ENCODE assay signal across 9 cellular contexts in the genomic region with DNA sequence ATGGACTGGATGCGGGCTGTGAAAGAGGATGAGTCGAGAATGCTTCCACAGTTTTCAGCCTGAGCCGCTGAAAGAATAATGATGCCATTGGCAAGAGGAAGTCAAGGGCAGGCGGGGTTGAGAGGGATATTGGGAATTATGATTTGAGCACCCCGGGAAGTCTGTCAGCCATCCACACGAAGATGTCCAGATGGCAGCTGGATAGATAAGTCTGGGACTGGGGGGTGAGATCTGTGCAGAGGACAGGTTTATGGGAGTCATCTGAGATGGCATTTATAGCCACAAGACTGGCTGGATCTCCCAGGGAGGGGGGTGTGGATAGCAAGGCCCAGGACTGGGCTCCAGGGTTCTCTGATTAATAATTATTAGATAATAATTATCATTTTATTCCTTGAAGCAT. TPM values are rescaled to one million over a fixed set of nuclear protein-coding genes. Genes with fewer than 3 reads are reported as not detected.
DNase-seq lines count a peak whose midpoint lies in the region; ATAC-seq and TF ChIP-seq lines count a peak whose summit lies in the region.
"Had no signal": no experiment of that assay in that cellular context is flagged by ENCODE, and none has a peak within 500 bp of the region (broad histone marks: within the 10 kb centered on the region; RNA-seq: fewer than 3 reads in every experiment).

No MANE protein-coding gene starts in this region.

- intact Hi-C loops in ascending aorta (cut with DNase I), result loop anchor here (1.0 kb wide), 1 partner anchor 17 kb away; no protein-coding TSS in a partner anchor
- intact Hi-C loops in posterior vena cava (cut with DNase I), result no loop called here

- peak; percentile 72 for DNase-seq in DMS 273 (lab: John Stamatoyannopoulos, UW; ENCODE audit: unreplicated experiment)
- DNase-seq in DMS 273 treated with DMSO at 0.1 percent for 48 hours (lab: John Stamatoyannopoulos, UW), result no peak
- no peak for DNase-seq in ascending aorta (ENCODE audit: low spot score in 2 of 2)
- no peak for DNase-seq in thoracic aorta (ENCODE audit: low spot score)
- DNase-seq in NCI-H1417 treated with DMSO at 0.1 percent for 48 hours (lab: John Stamatoyannopoulos, UW), result no peak
- no peak for DNase-seq in posterior vena cava (ENCODE audit: low spot score)
- no peak for DNase-seq in stimulated activated naive CD8-positive, alpha-beta T cell treated with anti-CD3 and anti-CD28 coated beads, Interleukin-15, Interleukin-2, amounts not matched to agents 100 U/mL and 50 U/mL, for 24 hours
- DNase-seq: T-helper 17 cell had no signal

- H3K4me1 ChIP-seq in ascending aorta (peaks cover 5 to 37% of the 10 kb centered on the region in 2 donors), muscle layer of duodenum (ENCODE audit: control insufficient read depth in 1 of 2, insufficient read depth in 2 of 2, low read length in 2 of 2) (peaks cover 22 to 40% of the 10 kb centered on the region in 2 donors), thoracic aorta (ENCODE audit: control insufficient read depth in 1 of 2, low read depth in 2 of 2) (peaks cover 25 to 42% of the 10 kb centered on the region in 2 donors)

- H3K36me3 ChIP-seq in ascending aorta (peaks cover 0 to 4% of the 10 kb centered on the region in 2 donors), muscle layer of duodenum (ENCODE audit: control insufficient read depth in 1 of 2, insufficient read depth in 2 of 2, low read length in 2 of 2) (no peaks in the 10 kb centered on the region), thoracic aorta (no peaks in the 10 kb centered on the region)

- H3K4me3 ChIP-seq in ascending aorta, result peak overlapping the region; percentile 13 to 36
- peak overlapping the region in 1 of 2 donors; percentile 28 for H3K4me3 ChIP-seq in muscle layer of duodenum (ENCODE audit: low read depth in 1 of 2, low read length in 2 of 2)
- peak overlapping the region; percentile 63 for H3K4me3 ChIP-seq in thoracic aorta

- ATAC-seq in thoracic aorta (ENCODE audit: insufficient number of reproducible peaks, low FRiP score, low read depth), result no peak
- ATAC-seq in stimulated activated naive CD8-positive, alpha-beta T cell treated with anti-CD3 and anti-CD28 coated beads, Interleukin-15, Interleukin-2, amounts not matched to agents 100 U/mL and 50 U/mL, for 24 hours, result no peak
- ATAC-seq: T-helper 17 cell had no signal

- H3K9me3 ChIP-seq in ascending aorta, result no peaks in the 10 kb centered on the region
- no peaks in the 10 kb centered on the region for H3K9me3 ChIP-seq in muscle layer of duodenum (ENCODE audit: control insufficient read depth in 1 of 2, low read length in 2 of 2)
- H3K9me3 ChIP-seq in thoracic aorta, result no peaks in the 10 kb centered on the region

- H3K27me3 ChIP-seq in ascending aorta (no peaks in the 10 kb centered on the region), muscle layer of duodenum (ENCODE audit: low read depth, low read length) (no peaks in the 10 kb centered on the region), thoracic aorta (replicated peaks; ENCODE audit: insufficient read depth) (no peaks in the 10 kb centered on the region)

- peak overlapping the region; percentile 77 to 87 for H3K27ac ChIP-seq in ascending aorta
- H3K27ac ChIP-seq in muscle layer of duodenum (ENCODE audit: low read length), result peak overlapping the region; percentile 86
- H3K27ac ChIP-seq in thoracic aorta, result peak overlapping the region in 1 of 2 donors; percentile 79

- TF ChIP-seq CTCF in ascending aorta (IDR thresholded peaks at IDR 0.05), result no peak
- TF ChIP-seq CTCF in thoracic aorta (IDR thresholded peaks at IDR 0.05), result no peak

RNA-seq across cellular contexts. Expression of gene STIP1, which starts 5.1 kb away (rescaled TPM):
- total RNA-seq in ascending aorta, result 77.7 TPM
- total RNA-seq in thoracic aorta, result 10 to 100 TPM; 74.7 to 91.2 TPM
- total RNA-seq in posterior vena cava, result 10 to 100 TPM; 74.3 to 87.3 TPM

RNA-seq across cellular contexts. Expression of gene MACROD1, which starts 15.0 kb away (rescaled TPM):
- total RNA-seq in ascending aorta (26.5 TPM), thoracic aorta (10 to 100 TPM; 15.8 to 17.6 TPM), posterior vena cava (10 to 100 TPM; 15.9 to 16.8 TPM)

RNA-seq across cellular contexts. Expression of gene FERMT3, which starts 25.6 kb away (rescaled TPM):
- 55.2 TPM for total RNA-seq in ascending aorta
- total RNA-seq in thoracic aorta, result 10 to 100 TPM; 47.2 to 66.6 TPM
- total RNA-seq in posterior vena cava, result 10 to 100 TPM; 30.3 to 44.0 TPM

RNA-seq across cellular contexts. Expression of gene TRPT1, which starts 45.1 kb away (rescaled TPM):
- total RNA-seq in ascending aorta, result 224 TPM
- total RNA-seq in thoracic aorta, result 10 to 100 TPM; 67.2 to 95.3 TPM
- 10 to 100 TPM; 19.9 to 21.9 TPM for total RNA-seq in posterior vena cava

RNA-seq across cellular contexts. Expression of gene NUDT22, which starts 45.2 kb away (rescaled TPM):
- total RNA-seq in ascending aorta (158 TPM), thoracic aorta (10 to 100 TPM; 52.3 to 61.6 TPM), posterior vena cava (10 to 100 TPM; 35.8 to 41.1 TPM)
